In the genomic region with DNA sequence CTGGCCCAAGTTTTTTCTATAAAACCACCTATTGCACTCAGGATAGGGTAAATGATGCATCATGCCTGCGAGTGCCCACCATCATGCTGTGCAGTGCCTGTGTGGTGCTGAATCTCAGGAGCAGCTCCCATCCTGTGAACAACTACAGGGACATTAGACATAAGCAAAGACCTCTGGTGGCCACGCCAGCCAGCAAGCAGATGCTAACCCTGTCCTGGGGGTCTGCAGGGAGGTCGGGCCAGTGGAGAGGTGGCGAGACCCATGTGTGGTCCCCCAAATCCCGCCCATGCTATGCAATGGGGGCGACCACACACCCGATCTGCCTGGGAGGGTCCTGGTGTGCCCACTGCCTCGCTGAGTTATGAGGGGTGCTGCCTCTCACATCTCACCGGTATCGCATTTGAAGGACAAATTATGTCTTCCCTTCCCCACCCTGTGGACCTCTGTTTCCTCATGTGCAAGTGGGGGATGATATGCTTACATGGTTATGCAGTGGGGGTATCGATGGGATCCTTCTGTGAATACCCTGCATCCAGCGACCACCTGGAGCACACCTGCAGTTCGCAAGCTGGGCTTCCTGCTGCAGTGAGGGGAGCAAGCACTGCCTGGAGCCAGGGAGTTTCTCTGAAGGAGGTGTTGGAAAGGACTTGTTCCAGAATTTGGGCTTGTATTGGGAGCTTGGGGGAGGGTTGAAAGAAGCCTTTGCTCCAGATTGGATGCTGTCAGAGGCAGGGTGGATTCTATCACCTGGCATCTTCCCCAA, we compare ENCODE assay signal across 14 cellular contexts. TPM values are rescaled to one million over a fixed set of nuclear protein-coding genes. Genes with fewer than 3 reads are reported as not detected.
"Had no signal": no experiment of that assay in that cellular context is flagged by ENCODE, and none has a peak within 500 bp of the region (broad histone marks: within the 10 kb centered on the region; RNA-seq: fewer than 3 reads in every experiment).

No MANE protein-coding gene starts in this region.

RNA-seq across cellular contexts. Expression of a gene that starts 23.4 kb away (rescaled TPM):
- total RNA-seq: activated B cell treated with CpG ODN at 0.5 μM for 24 hours; activated CD8-positive, alpha-beta T cell treated with anti-CD3 and anti-CD28 coated beads for 36 hours; activated naive CD4-positive, alpha-beta T cell treated with anti-CD3 and anti-CD28 coated beads, Interleukin-2, amount 50 U/mL, for 72 hours; activated naive CD8-positive, alpha-beta T cell treated with anti-CD3 and anti-CD28 coated beads, Interleukin-2, amount 10 ng/mL, durations not matched to agents 7 days and 5 days; activated T-cell treated with anti-CD3 and anti-CD28 coated beads, Interleukin-2, amount 50 U/mL, for 72 hours; ascending aorta; breast epithelium; cardiac muscle cell; cerebellum; fibroblast of lung; fibroblast of villous mesenchyme; gastroesophageal sphincter; glomerular endothelial cell; T-helper 17 cell had no signal
